Comparison of ENCODE assay signal across 9 cellular contexts in the genomic region with DNA sequence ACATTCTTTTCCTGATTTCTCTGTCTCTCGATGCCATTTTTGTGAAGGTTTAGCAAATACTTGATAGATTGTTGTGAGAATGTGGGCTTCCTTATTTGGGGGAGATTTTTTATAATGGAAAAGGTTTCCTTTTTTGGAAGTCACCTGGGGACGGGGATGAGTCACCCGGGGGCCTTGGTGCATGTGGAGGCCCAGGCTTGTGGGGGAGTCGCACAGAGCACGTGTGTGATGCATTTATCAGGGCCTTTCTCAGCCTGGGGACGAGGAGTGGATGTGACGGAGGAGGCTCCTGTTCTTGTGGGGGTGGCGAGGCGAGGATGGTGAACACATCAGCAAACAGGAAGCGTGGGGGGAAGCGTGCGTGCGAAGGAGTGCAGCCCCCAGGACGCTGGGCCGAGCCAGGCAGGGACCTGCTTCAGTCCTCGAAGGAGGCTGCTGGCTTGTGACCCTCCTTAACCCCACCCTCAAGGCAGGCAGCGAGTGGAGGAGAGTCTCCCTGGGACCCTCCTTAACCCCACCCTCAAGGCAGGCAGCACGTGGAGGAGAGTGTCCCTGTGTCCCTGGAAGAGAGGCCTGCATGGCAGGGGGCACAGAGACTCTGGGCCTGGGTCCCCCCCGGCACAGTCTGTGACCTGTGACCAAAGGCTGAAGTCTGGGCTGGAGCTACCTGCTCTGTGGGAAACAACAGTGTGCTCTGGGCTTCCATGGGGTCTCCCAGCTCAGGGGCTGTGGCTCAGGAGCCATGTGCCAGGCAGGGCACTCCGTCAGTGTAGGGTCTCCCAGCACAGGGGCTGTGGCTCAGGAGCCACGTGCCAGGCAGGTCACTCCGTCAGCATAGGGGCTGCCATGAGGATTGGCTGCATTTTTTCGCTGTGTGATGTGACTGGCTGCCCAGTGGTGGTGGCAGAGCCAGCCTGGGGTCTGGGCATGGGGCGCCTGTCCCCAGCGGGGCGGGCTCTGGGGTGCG. TPM values are rescaled to one million over a fixed set of nuclear protein-coding genes. Genes with fewer than 3 reads are reported as not detected.
DNase-seq lines count a peak whose midpoint lies in the region; ATAC-seq and TF ChIP-seq lines count a peak whose summit lies in the region.
"Had no signal": no experiment of that assay in that cellular context is flagged by ENCODE, and none has a peak within 500 bp of the region (broad histone marks: within the 10 kb centered on the region; RNA-seq: fewer than 3 reads in every experiment).

No MANE protein-coding gene starts in this region.

- H3K27me3 Mint-ChIP-seq in activated T-cell treated with anti-CD3 and anti-CD28 coated beads, Interleukin-2, amount 50 U/mL, for 24 hours = no peaks in the 10 kb centered on the region
- no peaks in the 10 kb centered on the region for H3K27me3 Mint-ChIP-seq in memory B cell

- POLR2A ChIA-PET in HEK293T (lab: Yijun Ruan, JAX) = no interaction called here

- peaks cover 64% of the 10 kb centered on the region for H3K4me1 Mint-ChIP-seq in activated T-cell treated with anti-CD3 and anti-CD28 coated beads, Interleukin-2, amount 50 U/mL, for 24 hours (ENCODE audit: low read depth)
- peaks cover 34% of the 10 kb centered on the region for H3K4me1 Mint-ChIP-seq in memory B cell

- H3K4me3 ChIP-seq in left ventricle myocardium inferior (peak overlapping the region; percentile 6), testis (no peak overlapping the region)

- H3K9me3 ChIP-seq in left ventricle myocardium inferior (replicated peaks) (no peaks in the 10 kb centered on the region), testis (no peaks in the 10 kb centered on the region)

- ATAC-seq in left cardiac atrium (no peak), memory B cell (ENCODE audit: low read depth) (peak; percentile 34), GM19328 (IDR thresholded peaks at IDR 0.05; ENCODE audit: unreplicated experiment) (no peak)

- peak; percentile 12 for DNase-seq in left ventricle myocardium inferior
- no peak for DNase-seq in left cardiac atrium
- DNase-seq in activated T-cell treated with anti-CD3 and anti-CD28 coated beads, Interleukin-2, amount 50 U/mL, for 24 hours = peak; percentile 72
- DNase-seq in memory B cell (ENCODE audit: low spot score in 2 of 2) = no peak
- DNase-seq in testis = peak; percentile 39
- DNase-seq in NCI-H2171 (lab: John Stamatoyannopoulos, UW) = no peak
- no peak for DNase-seq in HEK293T (ENCODE audit: extremely low spot score)

- WGBS in testis, 2 donors = 71 to 82% methylated on average over 21 to 27 of the region's 27 CpGs

- peaks cover 94% of the 10 kb centered on the region for H3K4me1 ChIP-seq in left ventricle myocardium inferior
- H3K4me1 ChIP-seq in testis = no peaks in the 10 kb centered on the region

- H3K27ac ChIP-seq in left ventricle myocardium inferior (replicated peaks) (peak overlapping the region; percentile 74), testis (no peak overlapping the region)
- H3K27ac ChIP-seq: parathyroid adenoma had no signal

- H3K27me3 ChIP-seq in left ventricle myocardium inferior (ENCODE audit: low read depth) (no peaks in the 10 kb centered on the region), testis (no peaks in the 10 kb centered on the region)

- TF ChIP-seq CTCF in left ventricle myocardium inferior (IDR thresholded peaks at IDR 0.05; ENCODE audit: borderline replicate concordance) (no peak), testis (IDR thresholded peaks at IDR 0.05) (no peak)

- H3K4me3 Mint-ChIP-seq in activated T-cell treated with anti-CD3 and anti-CD28 coated beads, Interleukin-2, amount 50 U/mL, for 24 hours = peak overlapping the region; percentile 24
- H3K4me3 Mint-ChIP-seq in memory B cell = no peak overlapping the region

- peaks cover 36% of the 10 kb centered on the region for H3K36me3 Mint-ChIP-seq in activated T-cell treated with anti-CD3 and anti-CD28 coated beads, Interleukin-2, amount 50 U/mL, for 24 hours (ENCODE audit: low read depth)
- peaks cover 5% of the 10 kb centered on the region for H3K36me3 Mint-ChIP-seq in memory B cell

- H3K27ac Mint-ChIP-seq in activated T-cell treated with anti-CD3 and anti-CD28 coated beads, Interleukin-2, amount 50 U/mL, for 24 hours = peak overlapping the region; percentile 93
- peak overlapping the region; percentile 68 for H3K27ac Mint-ChIP-seq in memory B cell

- intact Hi-C loops in left ventricle myocardium inferior (cut with micrococcal nuclease) = no loop called here
- intact Hi-C loops in left cardiac atrium (cut with DNase I) = loop anchor here in 1 of 2 donors (5.0 kb wide), 1 partner anchor 55 kb away; a partner anchor contains a TSS
- intact Hi-C loops in testis (cut with DNase I; ENCODE audit: low total_unique reads) = no loop called here

- CTCF ChIA-PET in HEK293T (lab: Yijun Ruan, JAX) = no interaction called here

- H3K36me3 ChIP-seq in left ventricle myocardium inferior (no peaks in the 10 kb centered on the region), testis (ENCODE audit: low read depth, missing control alignments) (no peaks in the 10 kb centered on the region)

- no peak for TF ChIP-seq POLR2A in testis (IDR thresholded peaks at IDR 0.05)

- no peaks in the 10 kb centered on the region for H3K9me3 Mint-ChIP-seq in activated T-cell treated with anti-CD3 and anti-CD28 coated beads, Interleukin-2, amount 50 U/mL, for 24 hours
- H3K9me3 Mint-ChIP-seq in memory B cell = no peaks in the 10 kb centered on the region

TF ChIP-seq in HEK293T, 16 proteins besides CTCF, POLR2A, EP300 and RAD21:
- TF ChIP-seq FOXK2 (IDR thresholded peaks at IDR 0.05) (no peak), L3MBTL2 (conservative IDR thresholded peaks at IDR 0.05) (no peak), ZNF384 (IDR thresholded peaks at IDR 0.05) (no peak), SP1 (IDR thresholded peaks at IDR 0.05) (no peak), FOXM1 (IDR thresholded peaks at IDR 0.05; ENCODE audit: borderline replicate concordance) (no peak), NFRKB (IDR thresholded peaks at IDR 0.05) (no peak), TARDBP (IDR thresholded peaks at IDR 0.05) (no peak), FOXA1 (IDR thresholded peaks at IDR 0.05) (no peak), BHLHE40 (IDR thresholded peaks at IDR 0.05; ENCODE audit: borderline replicate concordance) (no peak), ELF4 (IDR thresholded peaks at IDR 0.05) (no peak), SUZ12 (IDR thresholded peaks at IDR 0.05) (no peak), HDGF (IDR thresholded peaks at IDR 0.05; ENCODE audit: borderline replicate concordance) (no peak), ARNT (IDR thresholded peaks at IDR 0.05) (no peak), CTBP1 (IDR thresholded peaks at IDR 0.05; ENCODE audit: borderline replicate concordance) (no peak), LEF1 (IDR thresholded peaks at IDR 0.05; ENCODE audit: borderline replicate concordance) (no peak)
- TF ChIP-seq, protein P1, sequence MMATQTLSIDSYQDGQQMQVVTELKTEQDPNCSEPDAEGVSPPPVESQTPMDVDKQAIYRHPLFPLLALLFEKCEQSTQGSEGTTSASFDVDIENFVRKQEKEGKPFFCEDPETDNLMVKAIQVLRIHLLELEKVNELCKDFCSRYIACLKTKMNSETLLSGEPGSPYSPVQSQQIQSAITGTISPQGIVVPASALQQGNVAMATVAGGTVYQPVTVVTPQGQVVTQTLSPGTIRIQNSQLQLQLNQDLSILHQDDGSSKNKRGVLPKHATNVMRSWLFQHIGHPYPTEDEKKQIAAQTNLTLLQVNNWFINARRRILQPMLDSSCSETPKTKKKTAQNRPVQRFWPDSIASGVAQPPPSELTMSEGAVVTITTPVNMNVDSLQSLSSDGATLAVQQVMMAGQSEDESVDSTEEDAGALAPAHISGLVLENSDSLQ (IDR thresholded peaks at IDR 0.05) = no peak

RNA-seq across cellular contexts. Expression of a gene that starts 57.2 kb away (rescaled TPM):
- total RNA-seq in left ventricle myocardium inferior (79.6 TPM), left cardiac atrium (10 to 100 TPM; 65.1 to 69.4 TPM), testis (10 to 100 TPM; 64.5 to 77.5 TPM)
- polyA plus RNA-seq in testis (ENCODE audit: insufficient read depth, low read depth, low replicate concordance) = 69.8 TPM

Comparison
In these comparisons a context has a peak if more than half of its experiments do, and no peak if none do; other contexts are left out.
1. DNase-seq: peak in left ventricle myocardium inferior (single experiment), activated T-cell treated with anti-CD3 and anti-CD28 coated beads, Interleukin-2, amount 50 U/mL, for 24 hours (single experiment) and testis (single experiment); none in left cardiac atrium (single experiment), memory B cell (0 of 2), NCI-H2171 (single experiment) and HEK293T (single experiment).